ENCODE assay signal across 8 cellular contexts in genomic region chr17:75181608-75182318, GRCh38. TPM values are rescaled to one million over a fixed set of nuclear protein-coding genes. Genes with fewer than 3 reads are reported as not detected.
DNase-seq lines count a peak whose midpoint lies in the region; ATAC-seq, FAIRE-seq and TF ChIP-seq lines count a peak whose summit lies in the region.

No MANE protein-coding gene starts in this region.

- peak overlapping the region; percentile 92 for H3K4me3 Mint-ChIP-seq in activated T-cell treated with anti-CD3 and anti-CD28 coated beads, Interleukin-2, amount 50 U/mL, for 4 hours

- H3K9me3 Mint-ChIP-seq in activated T-cell treated with anti-CD3 and anti-CD28 coated beads, Interleukin-2, amount 50 U/mL, for 4 hours, result no peaks in the 10 kb centered on the region

- ATAC-seq in GM19372 (IDR thresholded peaks at IDR 0.05; ENCODE audit: low read depth, unreplicated experiment) (peak; percentile 2), pancreas (peak in 3 of 4 donors; percentile 1 to 6 (median 6))
- peak; percentile 9 to 15 for ATAC-seq in activated T-cell treated with anti-CD3 and anti-CD28 coated beads, Interleukin-2, amount 50 U/mL, for 4 hours

- H4K20me1 ChIP-seq in KMS-11 (ENCODE audit: insufficient read depth), result peaks cover 20% of the 10 kb centered on the region

- peaks cover 11% of the 10 kb centered on the region for H3K36me3 Mint-ChIP-seq in activated T-cell treated with anti-CD3 and anti-CD28 coated beads, Interleukin-2, amount 50 U/mL, for 4 hours (ENCODE audit: insufficient read depth)

- H2AFZ ChIP-seq in KMS-11 (ENCODE audit: low read depth), result peak overlapping the region; percentile 94; the same call in 1 of the 2 replicates

- intact Hi-C loops in pancreas (cut with DNase I), result loop anchor here in 1 of 3 donors (10.0 kb wide), 1 partner anchor 67 kb away; no protein-coding TSS in a partner anchor

- no peaks in the 10 kb centered on the region for H3K27me3 ChIP-seq in KMS-11 (ENCODE audit: insufficient read depth, low read depth)
- no peaks in the 10 kb centered on the region for H3K27me3 ChIP-seq in pancreas

- H3K27me3 Mint-ChIP-seq in activated T-cell treated with anti-CD3 and anti-CD28 coated beads, Interleukin-2, amount 50 U/mL, for 4 hours (ENCODE audit: low read depth), result no peaks in the 10 kb centered on the region

- H3K4me1 Mint-ChIP-seq in activated T-cell treated with anti-CD3 and anti-CD28 coated beads, Interleukin-2, amount 50 U/mL, for 4 hours (ENCODE audit: low read depth), result peaks cover 40% of the 10 kb centered on the region

- WGBS in pancreas, 2 donors, result 0 to 1% methylated on average over 34 of the region's 34 CpGs

- no peak for FAIRE-seq in pancreas (lab: Jason Lieb, UNC)

- peaks cover 32% of the 10 kb centered on the region for H3K4me1 ChIP-seq in KMS-11 (ENCODE audit: low read depth, poor library complexity, severe bottlenecking)
- peaks cover 0 to 13% (median 4%) of the 10 kb centered on the region in 3 donors for H3K4me1 ChIP-seq in pancreas

- H3K27ac ChIP-seq in KMS-11, result peak overlapping the region; percentile 99
- H3K27ac ChIP-seq in pancreas, result peak overlapping the region; percentile 95 to 99 (median 98)

- H3K9me3 ChIP-seq in pancreas, result no peaks in the 10 kb centered on the region

- peak overlapping the region; percentile 91 for H3K4me2 ChIP-seq in KMS-11

- H3K4me3 ChIP-seq in KMS-11 (IDR thresholded peaks at IDR 0.05; ENCODE audit: insufficient read depth, low read depth, low read length) (no peak overlapping the region), foreskin fibroblast (ENCODE audit: low read depth in 1 of 2, low read length in 2 of 2) (peak overlapping the region; percentile 71 to 93), pancreas (peak overlapping the region; percentile 87 to 97 (median 92))

- TF ChIP-seq CTCF in KMS-11 (conservative IDR thresholded peaks at IDR 0.05; ENCODE audit: low read depth, low read length) (no peak), foreskin fibroblast (IDR thresholded peaks at IDR 0.05; ENCODE audit: low read depth, low read length) (no peak), pancreas (IDR thresholded peaks at IDR 0.05) (no peak)

- peaks cover 20% of the 10 kb centered on the region; the same call in 1 of the 2 replicates for H3K36me3 ChIP-seq in KMS-11 (ENCODE audit: insufficient read depth)
- peaks cover 0 to 11% (median 0%) of the 10 kb centered on the region in 3 donors for H3K36me3 ChIP-seq in pancreas

- peak; percentile 21 for DNase-seq in activated T-cell treated with anti-CD3 and anti-CD28 coated beads, Interleukin-2, amount 50 U/mL, for 4 hours
- DNase-seq in foreskin fibroblast (peak in 1 of 2 donors; percentile 18), pancreas (peak in 2 of 6 donors; percentile 36 to 55), cerebellar nuclear complex (lab: John Stamatoyannopoulos, UW) (no peak), 8988T (no peak), iPS-NIHi11 (ENCODE audit: low spot score) (no peak)

- H3K9ac ChIP-seq in KMS-11, result peak overlapping the region; percentile 97

- H3K79me2 ChIP-seq in KMS-11 (ENCODE audit: insufficient read depth, low read depth), result peaks cover 58% of the 10 kb centered on the region

RNA-seq across cellular contexts. Expression of gene SUMO2, which starts 1.0 kb away (rescaled TPM):
- total RNA-seq in activated T-cell treated with anti-CD3 and anti-CD28 coated beads, Interleukin-2, amount 50 U/mL, for 4 hours, result 100 to 1,000 TPM; 594 to 609 (median 599) TPM
- 100 to 1,000 TPM; 102 to 178 (median 141) TPM for total RNA-seq in pancreas
- polyA plus RNA-seq in pancreas, result 10 to 100 TPM; 38.1 to 62.6 TPM

RNA-seq across cellular contexts. Expression of gene NUP85, which starts 23.7 kb away (rescaled TPM):
- total RNA-seq in activated T-cell treated with anti-CD3 and anti-CD28 coated beads, Interleukin-2, amount 50 U/mL, for 4 hours, result 100 to 1,000 TPM; 115 to 137 (median 125) TPM
- total RNA-seq in pancreas, result 10 to 100 TPM; 21.0 to 33.1 (median 23.0) TPM
- 100 to 1,000 TPM in 1 of 2 donors, 10 to 100 TPM in 1; 45.7 to 105 TPM for polyA plus RNA-seq in pancreas

RNA-seq across cellular contexts. Expression of gene JPT1, which starts 27.5 kb away (rescaled TPM):
- 100 to 1,000 TPM; 161 to 182 (median 167) TPM for total RNA-seq in activated T-cell treated with anti-CD3 and anti-CD28 coated beads, Interleukin-2, amount 50 U/mL, for 4 hours
- 10 to 100 TPM in 3 of 6 donors, 1 to 10 TPM in 3; 7.5 to 32.9 (median 11.9) TPM for total RNA-seq in pancreas
- 10 to 100 TPM; 21.8 to 33.1 TPM for polyA plus RNA-seq in pancreas

RNA-seq across cellular contexts. Expression of gene NT5C, which starts 50.2 kb away (rescaled TPM):
- 100 to 1,000 TPM in 1 of 3 donors, 10 to 100 TPM in 2; 91.0 to 103 (median 91.4) TPM for total RNA-seq in activated T-cell treated with anti-CD3 and anti-CD28 coated beads, Interleukin-2, amount 50 U/mL, for 4 hours
- 10 to 100 TPM; 14.4 to 32.3 (median 18.7) TPM for total RNA-seq in pancreas
- 10 to 100 TPM; 62.5 to 76.3 TPM for polyA plus RNA-seq in pancreas

Comparison
In these comparisons a context has a peak if more than half of its experiments do, and no peak if none do; other contexts are left out.
1. RNA of gene JPT1, which starts 27.5 kb away (total RNA-seq): 161 to 182 TPM in activated T-cell treated with anti-CD3 and anti-CD28 coated beads, Interleukin-2, amount 50 U/mL, for 4 hours; 7.5 to 32.9 TPM in pancreas; every median in the first group is over 4 times any median in the second.
2. Peak in every context shown above with its lines, with median percentiles within 50 percentile points of each other: ATAC-seq.